Comparison of ENCODE assay signal across 17 cellular contexts in genomic region chr14:95228240-95228639, GRCh38.
"Had no signal": no experiment of that assay in that cellular context is flagged by ENCODE, and none has a peak within 500 bp of the region (broad histone marks: within the 10 kb centered on the region; RNA-seq: fewer than 3 reads in every experiment).

No MANE protein-coding gene starts in this region.

- H3K27ac Mint-ChIP-seq: activated CD4-positive, alpha-beta memory T cell treated with anti-CD3 and anti-CD28 coated beads for 36 hours; activated CD4-positive, alpha-beta T cell treated with anti-CD3 and anti-CD28 coated beads for 36 hours; activated naive CD8-positive, alpha-beta T cell; endodermal cell; naive thymus-derived CD8-positive, alpha-beta T cell; stimulated activated naive CD8-positive, alpha-beta T cell treated with anti-CD3 and anti-CD28 coated beads, Interleukin-15, Interleukin-2, amounts not matched to agents 100 ng/mL and 50 ng/mL, for 24 hours had no signal

- H3K27me3 Mint-ChIP-seq: activated CD4-positive, alpha-beta memory T cell treated with anti-CD3 and anti-CD28 coated beads for 36 hours; activated CD4-positive, alpha-beta T cell treated with anti-CD3 and anti-CD28 coated beads for 36 hours; activated naive CD8-positive, alpha-beta T cell; stimulated activated naive CD8-positive, alpha-beta T cell treated with anti-CD3 and anti-CD28 coated beads, Interleukin-15, Interleukin-2, amounts not matched to agents 100 ng/mL and 50 ng/mL, for 24 hours had no signal

- H3K4me1 Mint-ChIP-seq: activated CD4-positive, alpha-beta T cell treated with anti-CD3 and anti-CD28 coated beads for 36 hours; endodermal cell had no signal

- H3K36me3 Mint-ChIP-seq: activated CD4-positive, alpha-beta memory T cell treated with anti-CD3 and anti-CD28 coated beads for 36 hours; activated naive CD8-positive, alpha-beta T cell; naive thymus-derived CD8-positive, alpha-beta T cell had no signal

- H3K36me3 ChIP-seq: colonic mucosa, left lung, transverse colon, uterus had no signal

- H3K27ac ChIP-seq: colonic mucosa, epithelial cell of prostate, left lung, transverse colon, uterus had no signal

- H3K4me1 ChIP-seq: colonic mucosa, left lung had no signal

- H3K9me3 Mint-ChIP-seq: activated CD4-positive, alpha-beta memory T cell treated with anti-CD3 and anti-CD28 coated beads for 36 hours; endodermal cell; naive thymus-derived CD8-positive, alpha-beta T cell; stimulated activated naive CD8-positive, alpha-beta T cell treated with anti-CD3 and anti-CD28 coated beads, Interleukin-15, Interleukin-2, amounts not matched to agents 100 ng/mL and 50 ng/mL, for 24 hours had no signal

- ATAC-seq: activated CD4-positive, alpha-beta T cell treated with anti-CD3 and anti-CD28 coated beads for 36 hours; naive thymus-derived CD8-positive, alpha-beta T cell had no signal

- H3K4me3 Mint-ChIP-seq: activated CD4-positive, alpha-beta memory T cell treated with anti-CD3 and anti-CD28 coated beads for 36 hours; activated CD4-positive, alpha-beta T cell treated with anti-CD3 and anti-CD28 coated beads for 36 hours; activated naive CD8-positive, alpha-beta T cell; endodermal cell; naive thymus-derived CD8-positive, alpha-beta T cell; stimulated activated naive CD8-positive, alpha-beta T cell treated with anti-CD3 and anti-CD28 coated beads, Interleukin-15, Interleukin-2, amounts not matched to agents 100 ng/mL and 50 ng/mL, for 24 hours had no signal

- H3K9me3 ChIP-seq: colonic mucosa, left lung, transverse colon, uterus had no signal

- DNase-seq: activated CD4-positive, alpha-beta memory T cell treated with anti-CD3 and anti-CD28 coated beads for 36 hours; activated CD4-positive, alpha-beta T cell treated with anti-CD3 and anti-CD28 coated beads for 36 hours; activated T-cell treated with anti-CD3 and anti-CD28 coated beads for 4 hours; central memory CD4-positive, alpha-beta T cell; colonic mucosa; endodermal cell; foreskin melanocyte; islet precursor cell; left lung; naive thymus-derived CD8-positive, alpha-beta T cell; posterior cingulate gyrus; stimulated activated CD4-positive, alpha-beta T cell treated with anti-CD3 and anti-CD28 coated beads, Interleukin-2, amount 100 ng/mL, for 24 hours; transverse colon; uterus had no signal

- H3K4me3 ChIP-seq: colonic mucosa, left lung, transverse colon, uterus had no signal

- H3K27me3 ChIP-seq: colonic mucosa, left lung, transverse colon, uterus had no signal
